ENCODE assay signal across 13 cellular contexts in genomic region chr20:36866681-36867485, GRCh38. TPM values are rescaled to one million over a fixed set of nuclear protein-coding genes. Genes with fewer than 3 reads are reported as not detected.
DNase-seq lines count a peak whose midpoint lies in the region; TF ChIP-seq lines count a peak whose summit lies in the region.
"Had no signal": no experiment of that assay in that cellular context is flagged by ENCODE, and none has a peak within 500 bp of the region (broad histone marks: within the 10 kb centered on the region; RNA-seq: fewer than 3 reads in every experiment).

No MANE protein-coding gene starts in this region.

- H3K36me3 ChIP-seq in osteoblast (ENCODE audit: insufficient read depth, low read length) (no peaks in the 10 kb centered on the region), Peyer's patch (no peaks in the 10 kb centered on the region)
- H3K36me3 ChIP-seq: cardiac muscle cell, tibial artery had no signal

- H3K4me1 ChIP-seq in osteoblast (ENCODE audit: insufficient read depth, low read length) = peaks cover 11% of the 10 kb centered on the region
- peaks cover 0 to 18% (median 7%) of the 10 kb centered on the region in 4 donors for H3K4me1 ChIP-seq in Peyer's patch

- peaks cover 12% of the 10 kb centered on the region for H3K79me2 ChIP-seq in osteoblast (ENCODE audit: insufficient read depth, low read length)

- no peak for TF ChIP-seq CTCF in astrocyte of the spinal cord (IDR thresholded peaks at IDR 0.05; ENCODE audit: low read depth, low read length)
- peak; percentile 8 for TF ChIP-seq CTCF in osteoblast (IDR thresholded peaks at IDR 0.05; ENCODE audit: extremely low read depth, low read depth, low read length)
- TF ChIP-seq CTCF in Peyer's patch (IDR thresholded peaks at IDR 0.05) = no peak

- in situ Hi-C loops in G401 (cut with HindIII; ENCODE audit: low sequenced_read_pairs) (no loop called here), astrocyte of the spinal cord (cut with HindIII; ENCODE audit: low sequenced_read_pairs) (no loop called here)

- H3K9me3 ChIP-seq in osteoblast (ENCODE audit: low read depth, low read length) (no peaks in the 10 kb centered on the region), Peyer's patch (no peaks in the 10 kb centered on the region)
- H3K9me3 ChIP-seq: tibial artery had no signal

- H2AFZ ChIP-seq in osteoblast (ENCODE audit: low read length) = peak overlapping the region; percentile 16

- no peak for TF ChIP-seq POLR2A in Peyer's patch (IDR thresholded peaks at IDR 0.05)

- TF ChIP-seq RAD21 in Ishikawa (IDR thresholded peaks at IDR 0.05; ENCODE audit: low read depth) = no peak

- H3K27me3 ChIP-seq in osteoblast (ENCODE audit: insufficient read depth, low read length) (no peaks in the 10 kb centered on the region), Peyer's patch (no peaks in the 10 kb centered on the region)
- H3K27me3 ChIP-seq: cardiac muscle cell, tibial artery had no signal

- DNase-seq in G401 (ENCODE audit: low spot score) (peak; percentile 18), astrocyte of the spinal cord (ENCODE audit: low read depth, low spot score) (peak; percentile 49), osteoblast (ENCODE audit: insufficient read length, low spot score, missing footprints) (peak; percentile 95), NCI-H146 treated with DMSO at 0.1 percent for 48 hours (lab: John Stamatoyannopoulos, UW; ENCODE audit: unreplicated experiment) (no peak), NCI-H510A treated with DMSO at 0.1 percent for 48 hours (lab: John Stamatoyannopoulos, UW) (no peak), Peyer's patch (no peak), T-helper 2 cell (no peak)
- DNase-seq: NCI-H2227 treated with DMSO at 0.1 percent for 48 hours, SHP77 treated with DMSO at 0.1 percent for 48 hours, tibial artery had no signal

- TF ChIP-seq EP300 in Ishikawa (IDR thresholded peaks at IDR 0.05; ENCODE audit: borderline replicate concordance) = no peak

- no peak overlapping the region for H3K4me2 ChIP-seq in osteoblast (ENCODE audit: insufficient read depth, low read length)

- H3K4me3 ChIP-seq in astrocyte of the spinal cord (ENCODE audit: low read depth, low read length) (no peak overlapping the region), osteoblast (ENCODE audit: insufficient read depth, low read length) (no peak overlapping the region), Peyer's patch (no peak overlapping the region)
- H3K4me3 ChIP-seq: cardiac muscle cell, tibial artery had no signal

- peaks cover 6% of the 10 kb centered on the region for H4K20me1 ChIP-seq in osteoblast (ENCODE audit: insufficient read depth, low read length)

- no peak overlapping the region for H3K27ac ChIP-seq in osteoblast (ENCODE audit: low read depth, low read length)
- peak overlapping the region in 1 of 4 donors; percentile 32 for H3K27ac ChIP-seq in Peyer's patch
- H3K27ac ChIP-seq: cardiac muscle cell, epithelial cell of prostate, tibial artery had no signal

TF ChIP-seq in Ishikawa, 13 proteins besides CTCF, POLR2A, EP300 and RAD21:
- peak; percentile 40; the same call in 1 of the 2 replicates for TF ChIP-seq TEAD4 (IDR thresholded peaks at IDR 0.05)
- no peak for TF ChIP-seq ZBTB7A (IDR thresholded peaks at IDR 0.05; ENCODE audit: low read depth)

RNA-seq across cellular contexts. Expression of gene TLDC2, which starts 9.1 kb away (rescaled TPM):
- 0.14 and 1.2 TPM in 2 replicates for total RNA-seq in G401 (2014; rRNA removed; shearing (Covaris generic))
- total RNA-seq in osteoblast = not detected in 2 replicates
- 100 to 1,000 TPM in 2 of 4 donors, 10 to 100 TPM in 2; 22.3 to 114 (median 70.1) TPM for total RNA-seq in Peyer's patch
- total RNA-seq: cardiac muscle cell had no signal

Comparison
In these comparisons a context has a peak if more than half of its experiments do, and no peak if none do; other contexts are left out.
1. DNase-seq: peak in G401 (single experiment), astrocyte of the spinal cord (single experiment) and osteoblast (single experiment); none in NCI-H146 treated with DMSO at 0.1 percent for 48 hours (single experiment), NCI-H510A treated with DMSO at 0.1 percent for 48 hours (single experiment), Peyer's patch (0 of 3) and T-helper 2 cell (0 of 5).
2. RNA of gene TLDC2, which starts 9.1 kb away (total RNA-seq): 22.3 to 114 TPM in Peyer's patch; 0.14 to 1.2 TPM in G401 and not detected in osteoblast; every median in the first group is over 10 times any median in the second.